In the genomic region with DNA sequence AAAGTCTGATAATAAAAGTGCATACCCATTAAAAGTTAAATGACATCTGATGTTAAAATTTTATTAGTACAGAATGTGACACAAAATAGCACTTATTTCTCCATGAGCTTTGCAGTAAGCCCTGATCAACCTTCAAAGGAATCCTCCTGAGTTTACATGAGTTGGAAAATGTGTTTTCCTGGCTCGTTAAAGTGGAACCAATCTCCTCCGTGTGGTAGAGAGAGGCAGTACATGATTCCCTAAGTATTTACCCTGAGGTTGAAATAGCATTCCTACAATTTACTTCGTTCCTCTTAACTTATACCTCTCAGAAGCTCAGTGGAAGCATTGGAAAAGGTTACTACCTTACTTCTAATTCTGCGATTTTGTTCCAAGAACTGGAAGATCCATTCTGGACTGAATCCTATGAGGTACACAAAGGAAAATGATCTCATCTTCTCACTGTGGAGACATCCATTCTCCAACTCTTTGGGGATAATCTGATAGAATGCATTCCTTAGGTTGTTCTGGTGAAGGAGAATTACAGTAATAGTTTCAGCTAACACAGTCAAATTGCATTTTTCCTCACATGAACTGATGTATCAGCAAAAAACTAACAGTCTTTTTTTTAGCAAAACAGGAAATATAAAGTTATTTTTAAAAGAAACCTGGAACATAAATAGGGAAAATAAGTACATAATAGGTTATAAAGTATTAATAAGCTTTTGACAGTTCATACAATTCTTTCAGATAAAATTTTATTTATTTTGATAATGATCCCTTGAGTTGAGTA, we compare ENCODE assay signal across 9 cellular contexts.
DNase-seq lines count a peak whose midpoint lies in the region; ATAC-seq and TF ChIP-seq lines count a peak whose summit lies in the region.
"Had no signal": no experiment of that assay in that cellular context is flagged by ENCODE, and none has a peak within 500 bp of the region (broad histone marks: within the 10 kb centered on the region; RNA-seq: fewer than 3 reads in every experiment).

No MANE protein-coding gene starts in this region.

- no peak overlapping the region for H3K27ac ChIP-seq in breast epithelium
- H3K27ac ChIP-seq in upper lobe of left lung = no peak overlapping the region
- H3K27ac ChIP-seq in ascending aorta = no peak overlapping the region

- DNase-seq in MCF 10A (ENCODE audit: unreplicated experiment) = peak; percentile 24
- no peak for DNase-seq in breast epithelium (ENCODE audit: low spot score in 2 of 2)
- peak; percentile 60 for DNase-seq in SK-N-DZ (ENCODE audit: low spot score)
- peak; percentile 33 for DNase-seq in iPS DF 19.7 (ENCODE audit: low read depth, low spot score)
- no peak for DNase-seq in upper lobe of left lung
- DNase-seq in ascending aorta (ENCODE audit: low spot score in 2 of 2) = no peak
- no peak for DNase-seq in stimulated activated naive CD4-positive, alpha-beta T cell treated with Interleukin-2 at 50 U/mL for 16 hours (lab: John Stamatoyannopoulos, UW)
- DNase-seq: stimulated activated CD4-positive, alpha-beta T cell treated with anti-CD3 and anti-CD28 coated beads, Interleukin-4, amount 100 ng/mL, for 4 hours had no signal

- H3K9me3 ChIP-seq in breast epithelium = no peaks in the 10 kb centered on the region
- no peaks in the 10 kb centered on the region for H3K9me3 ChIP-seq in upper lobe of left lung
- no peaks in the 10 kb centered on the region for H3K9me3 ChIP-seq in ascending aorta

- POLR2A ChIA-PET in MCF 10A (lab: Yijun Ruan, JAX) = interaction anchor here (0.8 kb wide), 1 partner anchor 378 kb away, joined by 3 read pairs; no protein-coding TSS in a partner anchor

- no peaks in the 10 kb centered on the region for H3K36me3 Mint-ChIP-seq in MCF 10A (ENCODE audit: insufficient read depth, unreplicated experiment)

- no peak for TF ChIP-seq POLR2A in breast epithelium (IDR thresholded peaks at IDR 0.05)
- no peak for TF ChIP-seq POLR2A in upper lobe of left lung (IDR thresholded peaks at IDR 0.05)

- CTCF ChIA-PET in MCF 10A (lab: Yijun Ruan, JAX) = interaction anchor here (0.6 to 2.9 kb wide), 11 partner anchors 14 to 1485 kb away, joined by 3 to 19 read pairs (median 4); no protein-coding TSS in a partner anchor

- intact Hi-C loops in MCF 10A (cut with micrococcal nuclease) (loop anchor here (2.0 kb wide), 1 partner anchor 387 kb away; no protein-coding TSS in a partner anchor), breast epithelium (cut with DNase I; ENCODE audit: low total_unique reads) (no loop called here), ascending aorta (cut with DNase I) (no loop called here)

- peak in 1 of 2 donors; percentile 58 for ATAC-seq in upper lobe of left lung (ENCODE audit: low FRiP score in 2 of 2)
- no peak for ATAC-seq in GM18520 (IDR thresholded peaks at IDR 0.05; ENCODE audit: unreplicated experiment)

- H3K4me3 Mint-ChIP-seq in MCF 10A (ENCODE audit: unreplicated experiment) = no peak overlapping the region

- no peak for TF ChIP-seq EP300 in upper lobe of left lung (IDR thresholded peaks at IDR 0.05)

- H3K27me3 ChIP-seq in breast epithelium = no peaks in the 10 kb centered on the region
- no peaks in the 10 kb centered on the region for H3K27me3 ChIP-seq in upper lobe of left lung
- no peaks in the 10 kb centered on the region for H3K27me3 ChIP-seq in ascending aorta

- H3K9me3 Mint-ChIP-seq in MCF 10A (ENCODE audit: unreplicated experiment) = no peaks in the 10 kb centered on the region

- no peak overlapping the region for H3K27ac Mint-ChIP-seq in MCF 10A (ENCODE audit: low read depth, unreplicated experiment)

- no peaks in the 10 kb centered on the region for H3K4me1 Mint-ChIP-seq in MCF 10A (ENCODE audit: insufficient read depth, unreplicated experiment)

- H3K4me3 ChIP-seq in breast epithelium (no peak overlapping the region), upper lobe of left lung (no peak overlapping the region), ascending aorta (no peak overlapping the region)

- TF ChIP-seq CTCF in MCF 10A (IDR thresholded peaks at IDR 0.05; ENCODE audit: unreplicated experiment) (peak; percentile 26), breast epithelium (IDR thresholded peaks at IDR 0.05) (peak in 1 of 3 donors; percentile 21), upper lobe of left lung (IDR thresholded peaks at IDR 0.05) (peak in 4 of 6 experiments; percentile 18 to 60 (median 49)), ascending aorta (IDR thresholded peaks at IDR 0.05) (peak in 1 of 3 experiments; percentile 35)

- H3K4me1 ChIP-seq in breast epithelium = no peaks in the 10 kb centered on the region
- no peaks in the 10 kb centered on the region for H3K4me1 ChIP-seq in upper lobe of left lung
- H3K4me1 ChIP-seq in ascending aorta = no peaks in the 10 kb centered on the region

- 20 to 21% methylated on average over 4 of the region's 4 CpGs for WGBS in upper lobe of left lung, 2 donors

- no TSS peak for BruUV-seq in MCF 10A (replicated peaks; lab: Mats Ljungman, UMichigan)

- H3K36me3 ChIP-seq in breast epithelium = no peaks in the 10 kb centered on the region
- H3K36me3 ChIP-seq in upper lobe of left lung = no peaks in the 10 kb centered on the region
- no peaks in the 10 kb centered on the region for H3K36me3 ChIP-seq in ascending aorta

- H3K27me3 Mint-ChIP-seq in MCF 10A (ENCODE audit: insufficient read depth, unreplicated experiment) = no peaks in the 10 kb centered on the region

Comparison
In these comparisons a context has a peak if more than half of its experiments do, and no peak if none do; other contexts are left out.
1. DNase-seq: peak in MCF 10A (single experiment), SK-N-DZ (single experiment) and iPS DF 19.7 (single experiment); none in breast epithelium (0 of 2), upper lobe of left lung (0 of 2), ascending aorta (0 of 2) and stimulated activated naive CD4-positive, alpha-beta T cell treated with Interleukin-2 at 50 U/mL for 16 hours (single experiment).